In genomic region chr14:22532345-22533056, GRCh38 we compare ENCODE assay signal across 11 cellular contexts. TPM values are rescaled to one million over a fixed set of nuclear protein-coding genes. Genes with fewer than 3 reads are reported as not detected.
DNase-seq lines count a peak whose midpoint lies in the region; ATAC-seq and TF ChIP-seq lines count a peak whose summit lies in the region.
"Had no signal": no experiment of that assay in that cellular context is flagged by ENCODE, and none has a peak within 500 bp of the region (broad histone marks: within the 10 kb centered on the region; RNA-seq: fewer than 3 reads in every experiment).

No MANE protein-coding gene starts in this region.

- POLR2A ChIA-PET in BJ (lab: Charles Lee), result no interaction called here
- POLR2A ChIA-PET in activated CD8-positive, alpha-beta T cell treated with anti-CD3 and anti-CD28 coated beads, Interleukin-2, amount 10 ng/mL, durations not matched to agents 7 days and 5 days (lab: Charles Lee), result interaction anchor here (0.6 to 20.6 kb wide), 19 partner anchors 7 to 892 kb away, joined by 3 to 904 read pairs (median 4); partner anchors contain the start of gene LRP10

- H3K27ac Mint-ChIP-seq in activated CD8-positive, alpha-beta T cell treated with anti-CD3 and anti-CD28 coated beads, Interleukin-2, amount 10 ng/mL, durations not matched to agents 7 days and 5 days, result peak overlapping the region; percentile 92
- peak overlapping the region; percentile 96 for H3K27ac Mint-ChIP-seq in memory B cell

- CTCF ChIA-PET in BJ (lab: Yijun Ruan, JAX), result interaction anchor here (0.7 to 2.2 kb wide), 6 partner anchors 10 to 24 kb away, joined by 3 to 8 read pairs (median 4); no protein-coding TSS in a partner anchor
- CTCF ChIA-PET in activated CD8-positive, alpha-beta T cell treated with anti-CD3 and anti-CD28 coated beads, Interleukin-2, amount 10 ng/mL, durations not matched to agents 7 days and 5 days (lab: Charles Lee), result interaction anchor here (0.9 to 6.3 kb wide), 20 partner anchors 8 to 618 kb away, joined by 3 to 52 read pairs (median 8); no protein-coding TSS in a partner anchor

- H3K27me3 ChIP-seq in BJ (ENCODE audit: control insufficient read depth, insufficient read depth, low read length), result no peaks in the 10 kb centered on the region
- H3K27me3 ChIP-seq: MG63 had no signal

- no peaks in the 10 kb centered on the region for H3K9me3 Mint-ChIP-seq in activated CD8-positive, alpha-beta T cell treated with anti-CD3 and anti-CD28 coated beads, Interleukin-2, amount 10 ng/mL, durations not matched to agents 7 days and 5 days (ENCODE audit: insufficient read depth)
- no peaks in the 10 kb centered on the region for H3K9me3 Mint-ChIP-seq in memory B cell

- DNase-seq in BJ (ENCODE audit: low read depth) (peak; percentile 35), GM12865 (ENCODE audit: low read depth) (no peak), memory B cell (ENCODE audit: low spot score in 2 of 2) (no peak), activated gamma-delta T cell (lab: John Stamatoyannopoulos, UW) (no peak), NCI-H1930 (lab: John Stamatoyannopoulos, UW) (no peak)
- DNase-seq in activated CD8-positive, alpha-beta T cell treated with anti-CD3 and anti-CD28 coated beads, Interleukin-2, amount 10 ng/mL, durations not matched to agents 7 days and 5 days, result no peak
- DNase-seq: MG63, mucosa of descending colon, NCI-H82 had no signal

- ATAC-seq in activated CD8-positive, alpha-beta T cell treated with anti-CD3 and anti-CD28 coated beads, Interleukin-2, amount 10 ng/mL, durations not matched to agents 7 days and 5 days, result no peak
- ATAC-seq in memory B cell (ENCODE audit: low read depth) (no peak), GM18519 (IDR thresholded peaks at IDR 0.05; ENCODE audit: low FRiP score, unreplicated experiment) (no peak), HG03139 (IDR thresholded peaks at IDR 0.05; ENCODE audit: unreplicated experiment) (no peak)

- H3K4me1 Mint-ChIP-seq in activated CD8-positive, alpha-beta T cell treated with anti-CD3 and anti-CD28 coated beads, Interleukin-2, amount 10 ng/mL, durations not matched to agents 7 days and 5 days (ENCODE audit: low read depth), result peaks cover 89% of the 10 kb centered on the region
- H3K4me1 Mint-ChIP-seq in memory B cell, result peaks cover 44% of the 10 kb centered on the region

- TF ChIP-seq CTCF in BJ (IDR thresholded peaks at IDR 0.05; ENCODE audit: insufficient read depth, low read depth, low read length) (no peak), GM12865 (IDR thresholded peaks at IDR 0.05; ENCODE audit: insufficient read depth, low read depth, low read length, missing control alignments) (no peak)

- peak overlapping the region; percentile 76 for H3K4me3 Mint-ChIP-seq in activated CD8-positive, alpha-beta T cell treated with anti-CD3 and anti-CD28 coated beads, Interleukin-2, amount 10 ng/mL, durations not matched to agents 7 days and 5 days
- peak overlapping the region; percentile 78 for H3K4me3 Mint-ChIP-seq in memory B cell

- H3K27me3 Mint-ChIP-seq in activated CD8-positive, alpha-beta T cell treated with anti-CD3 and anti-CD28 coated beads, Interleukin-2, amount 10 ng/mL, durations not matched to agents 7 days and 5 days (ENCODE audit: low read depth), result no peaks in the 10 kb centered on the region
- H3K27me3 Mint-ChIP-seq in memory B cell, result no peaks in the 10 kb centered on the region

- peaks cover 91% of the 10 kb centered on the region for H3K36me3 Mint-ChIP-seq in activated CD8-positive, alpha-beta T cell treated with anti-CD3 and anti-CD28 coated beads, Interleukin-2, amount 10 ng/mL, durations not matched to agents 7 days and 5 days (ENCODE audit: low read depth)
- H3K36me3 Mint-ChIP-seq in memory B cell, result peaks cover under 1% of the 10 kb centered on the region

- no peak overlapping the region for H3K4me3 ChIP-seq in BJ (ENCODE audit: low read depth, low read length)
- peak overlapping the region; percentile 56 for H3K4me3 ChIP-seq in GM12865 (ENCODE audit: low read depth, low read length)
- H3K4me3 ChIP-seq: MG63, mucosa of descending colon had no signal

- no peaks in the 10 kb centered on the region for H3K36me3 ChIP-seq in BJ (ENCODE audit: control insufficient read depth, insufficient read depth, low read length)
- H3K36me3 ChIP-seq: MG63 had no signal

RNA-seq across cellular contexts. Expression of gene DAD1, which starts 56.5 kb away (rescaled TPM):
- polyA plus RNA-seq in BJ (2011; rRNA removed), result 383 and 576 TPM in 2 replicates
- polyA minus RNA-seq in BJ (2011; rRNA and poly(A)+ RNA removed), result 77.5 and 148 TPM in 2 replicates
- total RNA-seq in activated CD8-positive, alpha-beta T cell treated with anti-CD3 and anti-CD28 coated beads, Interleukin-2, amount 10 ng/mL, durations not matched to agents 7 days and 5 days, result 100 to 1,000 TPM; 130 to 147 TPM
